ENCODE assay signal across 14 cellular contexts in the genomic region with DNA sequence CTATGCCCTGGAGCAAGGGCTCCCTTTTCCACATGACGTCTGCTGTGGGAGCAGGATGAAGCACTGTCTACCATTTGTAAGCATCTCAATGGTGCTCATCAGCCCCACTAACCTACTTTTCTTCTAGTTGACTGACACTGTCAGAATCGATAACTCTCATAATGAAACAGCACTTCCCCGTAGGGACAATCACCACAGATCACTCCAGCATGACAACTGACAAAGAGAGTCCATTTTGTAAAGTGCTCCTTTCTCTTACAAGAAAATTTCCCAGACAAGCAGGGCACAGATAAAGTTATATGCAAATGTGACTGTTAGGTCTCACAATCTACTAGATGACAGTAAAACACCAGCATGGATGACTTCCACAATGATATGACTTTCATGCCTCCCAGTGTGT. TPM values are rescaled to one million over a fixed set of nuclear protein-coding genes. Genes with fewer than 3 reads are reported as not detected.
A peak's percentile ranks its signal among the peaks of the same experiment; 100 is the strongest.
DNase-seq lines count a peak whose midpoint lies in the region; ATAC-seq and TF ChIP-seq lines count a peak whose summit lies in the region.
"Had no signal": no experiment of that assay in that cellular context is flagged by ENCODE, and none has a peak within 500 bp of the region (broad histone marks: within the 10 kb centered on the region; RNA-seq: fewer than 3 reads in every experiment).

No MANE protein-coding gene starts in this region.

- TF ChIP-seq CTCF in progenitor cell of endocrine pancreas (IDR thresholded peaks at IDR 0.05; ENCODE audit: unreplicated experiment) (no peak), transverse colon (IDR thresholded peaks at IDR 0.05) (no peak), coronary artery (IDR thresholded peaks at IDR 0.05) (no peak)

- intact Hi-C loops in transverse colon (cut with DNase I; ENCODE audit: low total_unique reads), result no loop called here

- DNase-seq in progenitor cell of endocrine pancreas (ENCODE audit: low spot score, unreplicated experiment), result no peak
- DNase-seq in RPMI8226, result no peak
- no peak for DNase-seq in transverse colon
- no peak for DNase-seq in coronary artery (ENCODE audit: low spot score)
- DNase-seq: cerebellar nuclear complex, DND-41, gastrocnemius medialis, NCI-H2081 had no signal

- H3K27me3 ChIP-seq in transverse colon, result no peaks in the 10 kb centered on the region
- H3K27me3 ChIP-seq: BLaER1 treated with 17β-estradiol and CSF1 and Interleukin-3, amounts not matched to agents 10 nM and 100 nM; gastrocnemius medialis had no signal

- peak overlapping the region; percentile 12 for H3K27ac Mint-ChIP-seq in progenitor cell of endocrine pancreas

- H3K36me3 ChIP-seq in transverse colon, result no peaks in the 10 kb centered on the region
- H3K36me3 ChIP-seq: gastrocnemius medialis had no signal

- H3K9me3 ChIP-seq in transverse colon, result no peaks in the 10 kb centered on the region
- H3K9me3 ChIP-seq: BLaER1 treated with 17β-estradiol and CSF1 and Interleukin-3, amounts not matched to agents 10 nM and 100 nM; gastrocnemius medialis had no signal

- H3K27ac ChIP-seq in transverse colon, result no peak overlapping the region
- no peak overlapping the region for H3K27ac ChIP-seq in coronary artery
- H3K27ac ChIP-seq: BLaER1 treated with 17β-estradiol and CSF1 and Interleukin-3, amounts not matched to agents 10 nM and 100 nM; gastrocnemius medialis had no signal

- H3K9me3 Mint-ChIP-seq in progenitor cell of endocrine pancreas (ENCODE audit: low read depth), result no peaks in the 10 kb centered on the region
- H3K9me3 Mint-ChIP-seq: nephron had no signal

- peaks cover 1% of the 10 kb centered on the region for H3K4me1 Mint-ChIP-seq in progenitor cell of endocrine pancreas (ENCODE audit: low read depth)

- peaks cover 14% of the 10 kb centered on the region for H3K36me3 Mint-ChIP-seq in progenitor cell of endocrine pancreas (ENCODE audit: insufficient read depth)

- TF ChIP-seq POLR2A in transverse colon (IDR thresholded peaks at IDR 0.05), result no peak

- WGBS in transverse colon (ENCODE audit: low coverage in 1 of 2), 2 donors, result 83 to 89% methylated on average over 2 to 3 of the region's 3 CpGs

- no peaks in the 10 kb centered on the region for H3K27me3 Mint-ChIP-seq in progenitor cell of endocrine pancreas

- peak; percentile 68 for ATAC-seq in GM18858 (IDR thresholded peaks at IDR 0.05; ENCODE audit: unreplicated experiment)
- peak; percentile 51 for ATAC-seq in GM21723 (IDR thresholded peaks at IDR 0.05; ENCODE audit: unreplicated experiment)
- ATAC-seq in HG03460 (IDR thresholded peaks at IDR 0.05; ENCODE audit: unreplicated experiment), result peak; percentile 50
- ATAC-seq in HG03520 (IDR thresholded peaks at IDR 0.05; ENCODE audit: unreplicated experiment), result no peak
- ATAC-seq: gastrocnemius medialis had no signal

- in situ Hi-C loops in transverse colon (cut with MboI; ENCODE audit: low pct_ligation_motif_present in 1 of 4, low pct_unique_long_range_greater_than_20kb in 1 of 4, low sequenced_read_pairs in 3 of 4), result no loop called here

- H3K4me1 ChIP-seq in transverse colon, result peaks cover 0 to 10% (median 4%) of the 10 kb centered on the region in 4 donors
- H3K4me1 ChIP-seq: gastrocnemius medialis had no signal

- no peak overlapping the region for H3K4me3 Mint-ChIP-seq in progenitor cell of endocrine pancreas (ENCODE audit: low read depth)
- H3K4me3 Mint-ChIP-seq: nephron had no signal

- TF ChIP-seq EP300 in transverse colon (IDR thresholded peaks at IDR 0.05; ENCODE audit: low read depth), result no peak

- no peak overlapping the region for H3K4me3 ChIP-seq in transverse colon
- no peak overlapping the region for H3K4me3 ChIP-seq in coronary artery
- H3K4me3 ChIP-seq: BLaER1 treated with 17β-estradiol and CSF1 and Interleukin-3, amounts not matched to agents 10 nM and 100 nM; gastrocnemius medialis had no signal

RNA-seq across cellular contexts. Expression of a gene that starts 46.4 kb away (rescaled TPM):
- total RNA-seq in progenitor cell of endocrine pancreas, result 67.7 and 73.2 TPM in 2 replicates
- total RNA-seq in transverse colon, result 10 to 100 TPM; 33.3 to 77.8 (median 73.4) TPM

RNA-seq across cellular contexts. Expression of a gene that starts 48.8 kb away (rescaled TPM):
- total RNA-seq in progenitor cell of endocrine pancreas, result 79.0 and 86.5 TPM in 2 replicates
- total RNA-seq in transverse colon, result 100 to 1,000 TPM in 2 of 4 donors, 10 to 100 TPM in 2; 73.2 to 117 (median 98.0) TPM
